Comparison of ENCODE assay signal across 14 cellular contexts in the genomic region with DNA sequence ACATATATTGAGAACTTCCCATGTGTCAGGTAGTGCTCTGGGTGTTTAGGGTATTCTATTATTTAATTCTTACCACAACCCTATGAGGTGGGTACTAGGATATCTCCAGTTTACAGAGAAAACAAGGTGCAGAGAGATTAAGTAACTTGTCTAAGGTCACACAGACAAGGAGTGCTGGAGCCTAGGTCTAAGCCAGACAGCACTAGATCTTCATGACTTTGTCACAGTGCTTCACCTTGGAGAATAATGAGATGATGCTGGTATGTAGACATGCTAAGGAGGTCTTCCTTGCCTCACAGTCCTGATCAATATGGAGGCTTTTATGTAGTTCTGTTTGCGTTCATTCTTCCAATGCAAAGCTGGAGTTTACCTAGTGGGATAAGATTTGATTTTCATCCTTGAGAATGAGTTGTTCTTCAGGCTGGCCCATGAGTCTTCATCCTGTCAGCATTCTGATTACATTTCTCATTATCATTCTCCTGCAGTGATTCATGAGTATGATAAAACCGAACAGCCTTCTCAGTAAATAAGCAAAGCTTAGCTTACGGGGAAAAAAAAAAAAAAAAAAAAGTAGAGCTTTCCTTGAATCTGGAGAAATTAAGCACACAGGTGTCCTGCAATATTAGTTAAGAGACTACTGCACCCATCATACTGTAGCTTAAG.
A peak's percentile ranks its signal among the peaks of the same experiment; 100 is the strongest.
DNase-seq lines count a peak whose midpoint lies in the region; ATAC-seq, FAIRE-seq and TF ChIP-seq lines count a peak whose summit lies in the region.
"Had no signal": no experiment of that assay in that cellular context is flagged by ENCODE, and none has a peak within 500 bp of the region (broad histone marks: within the 10 kb centered on the region; RNA-seq: fewer than 3 reads in every experiment).

No MANE protein-coding gene starts in this region.

- no peaks in the 10 kb centered on the region for H3K79me2 ChIP-seq in astrocyte (ENCODE audit: insufficient read depth, low read length)

- no peaks in the 10 kb centered on the region for H3K9me3 ChIP-seq in astrocyte (ENCODE audit: insufficient read depth, low read depth, low read length)
- H3K9me3 ChIP-seq: left ventricle myocardium inferior, thyroid gland had no signal

- H3K27me3 ChIP-seq in astrocyte (ENCODE audit: insufficient read depth, low read length) (no peaks in the 10 kb centered on the region), foreskin keratinocyte (no peaks in the 10 kb centered on the region)
- H3K27me3 ChIP-seq: thyroid gland had no signal

- H3K9me3 Mint-ChIP-seq in astrocyte (ENCODE audit: unreplicated experiment) (no peaks in the 10 kb centered on the region), type B pancreatic cell (no peaks in the 10 kb centered on the region)
- H3K9me3 Mint-ChIP-seq in activated CD4-positive, alpha-beta T cell treated with anti-CD3 and anti-CD28 coated beads, Interleukin-2, amount 10 ng/mL, durations not matched to agents 7 days and 5 days = peaks cover 3% of the 10 kb centered on the region
- H3K9me3 Mint-ChIP-seq: neural crest cell had no signal

- H3K4me2 ChIP-seq in astrocyte (ENCODE audit: low read length) = peak overlapping the region; percentile 75

- ATAC-seq in foreskin keratinocyte (peak; percentile 86), HG03565 (IDR thresholded peaks at IDR 0.05; ENCODE audit: unreplicated experiment) (no peak), GM21390 (IDR thresholded peaks at IDR 0.05; ENCODE audit: unreplicated experiment) (no peak)

- no peak for TF ChIP-seq CTCF in astrocyte (IDR thresholded peaks at IDR 0.05; ENCODE audit: insufficient read depth, low read depth, low read length)
- TF ChIP-seq CTCF in foreskin keratinocyte (conservative IDR thresholded peaks at IDR 0.05) = no peak
- no peak for TF ChIP-seq CTCF in type B pancreatic cell (conservative IDR thresholded peaks at IDR 0.05)

- H3K4me1 Mint-ChIP-seq in astrocyte (ENCODE audit: low read depth, unreplicated experiment) = peaks cover 56% of the 10 kb centered on the region
- peaks cover 43% of the 10 kb centered on the region for H3K4me1 Mint-ChIP-seq in type B pancreatic cell (ENCODE audit: unreplicated experiment)
- H3K4me1 Mint-ChIP-seq in activated CD4-positive, alpha-beta T cell treated with anti-CD3 and anti-CD28 coated beads, Interleukin-2, amount 10 ng/mL, durations not matched to agents 7 days and 5 days = peaks cover 24% of the 10 kb centered on the region

- POLR2A ChIA-PET in activated CD4-positive, alpha-beta T cell treated with anti-CD3 and anti-CD28 coated beads, Interleukin-2, amount 10 ng/mL, durations not matched to agents 7 days and 5 days (lab: Charles Lee) = no interaction called here

- H4K20me1 ChIP-seq in astrocyte (ENCODE audit: insufficient read depth, low read length) = no peaks in the 10 kb centered on the region

- peak; percentile 80 for FAIRE-seq in astrocyte (lab: Jason Lieb, UNC)
- FAIRE-seq: colon had no signal

- H3K9ac ChIP-seq in astrocyte (ENCODE audit: low read length) = peak overlapping the region; percentile 66

- no peak overlapping the region for H3K4me3 ChIP-seq in astrocyte (ENCODE audit: insufficient read depth, low read depth, low read length)
- H3K4me3 ChIP-seq: left ventricle myocardium inferior, thyroid gland had no signal

- no peak overlapping the region for H2AFZ ChIP-seq in astrocyte (ENCODE audit: low read depth, low read length)

- CTCF ChIA-PET in activated CD4-positive, alpha-beta T cell treated with anti-CD3 and anti-CD28 coated beads, Interleukin-2, amount 10 ng/mL, durations not matched to agents 7 days and 5 days (lab: Charles Lee) = interaction anchor here (0.8 kb wide), 1 partner anchor 128 kb away, joined by 3 read pairs; no protein-coding TSS in a partner anchor

- H3K27me3 Mint-ChIP-seq in astrocyte (ENCODE audit: low read depth, unreplicated experiment) (no peaks in the 10 kb centered on the region), type B pancreatic cell (no peaks in the 10 kb centered on the region)
- no peaks in the 10 kb centered on the region for H3K27me3 Mint-ChIP-seq in activated CD4-positive, alpha-beta T cell treated with anti-CD3 and anti-CD28 coated beads, Interleukin-2, amount 10 ng/mL, durations not matched to agents 7 days and 5 days

- H3K27ac Mint-ChIP-seq in astrocyte (ENCODE audit: unreplicated experiment) (peak overlapping the region; percentile 89), type B pancreatic cell (peak overlapping the region; percentile 56)
- no peak overlapping the region for H3K27ac Mint-ChIP-seq in activated CD4-positive, alpha-beta T cell treated with anti-CD3 and anti-CD28 coated beads, Interleukin-2, amount 10 ng/mL, durations not matched to agents 7 days and 5 days

- H3K4me1 ChIP-seq in astrocyte (ENCODE audit: insufficient read depth, low read length) = peaks cover 61% of the 10 kb centered on the region
- peaks cover 47% of the 10 kb centered on the region for H3K4me1 ChIP-seq in foreskin keratinocyte

- H3K36me3 Mint-ChIP-seq in astrocyte (ENCODE audit: low read depth, unreplicated experiment) (no peaks in the 10 kb centered on the region), type B pancreatic cell (no peaks in the 10 kb centered on the region)
- no peaks in the 10 kb centered on the region for H3K36me3 Mint-ChIP-seq in activated CD4-positive, alpha-beta T cell treated with anti-CD3 and anti-CD28 coated beads, Interleukin-2, amount 10 ng/mL, durations not matched to agents 7 days and 5 days (ENCODE audit: low read depth)

- H3K36me3 ChIP-seq in astrocyte (ENCODE audit: insufficient read depth, low read length) = no peaks in the 10 kb centered on the region
- H3K36me3 ChIP-seq: left ventricle myocardium inferior, thyroid gland had no signal

- H3K4me3 Mint-ChIP-seq in astrocyte (ENCODE audit: unreplicated experiment) = no peak overlapping the region
- no peak overlapping the region for H3K4me3 Mint-ChIP-seq in type B pancreatic cell
- no peak overlapping the region for H3K4me3 Mint-ChIP-seq in activated CD4-positive, alpha-beta T cell treated with anti-CD3 and anti-CD28 coated beads, Interleukin-2, amount 10 ng/mL, durations not matched to agents 7 days and 5 days
- H3K4me3 Mint-ChIP-seq: neural crest cell had no signal

- H3K27ac ChIP-seq in astrocyte (ENCODE audit: low read depth, low read length) (peak overlapping the region; percentile 96), foreskin keratinocyte (peak overlapping the region; percentile 41)
- H3K27ac ChIP-seq: left ventricle myocardium inferior, thyroid gland had no signal

- DNase-seq in HT1080 (ENCODE audit: low read depth) (peak; percentile 95), astrocyte (ENCODE audit: low read depth) (peak; percentile 91), foreskin keratinocyte (peak; percentile 82 to 91), type B pancreatic cell (ENCODE audit: extremely low spot score, unreplicated experiment) (no peak)
- DNase-seq in activated CD4-positive, alpha-beta T cell treated with anti-CD3 and anti-CD28 coated beads, Interleukin-2, amount 10 ng/mL, durations not matched to agents 7 days and 5 days = no peak
- DNase-seq: activated naive CD4-positive, alpha-beta T cell; left ventricle myocardium inferior; MV-4-11; NCI-H446 treated with DMSO at 0.1 percent for 48 hours; thyroid gland had no signal

Comparison
In these comparisons a context has a peak if more than half of its experiments do, and no peak if none do; other contexts are left out.
1. DNase-seq: peak in HT1080 (single experiment), astrocyte (single experiment) and foreskin keratinocyte (2 of 2); none in type B pancreatic cell (single experiment) and activated CD4-positive, alpha-beta T cell treated with anti-CD3 and anti-CD28 coated beads, Interleukin-2, amount 10 ng/mL, durations not matched to agents 7 days and 5 days (single experiment).